1 cellular context compared by ENCODE assay signal in the genomic region with DNA sequence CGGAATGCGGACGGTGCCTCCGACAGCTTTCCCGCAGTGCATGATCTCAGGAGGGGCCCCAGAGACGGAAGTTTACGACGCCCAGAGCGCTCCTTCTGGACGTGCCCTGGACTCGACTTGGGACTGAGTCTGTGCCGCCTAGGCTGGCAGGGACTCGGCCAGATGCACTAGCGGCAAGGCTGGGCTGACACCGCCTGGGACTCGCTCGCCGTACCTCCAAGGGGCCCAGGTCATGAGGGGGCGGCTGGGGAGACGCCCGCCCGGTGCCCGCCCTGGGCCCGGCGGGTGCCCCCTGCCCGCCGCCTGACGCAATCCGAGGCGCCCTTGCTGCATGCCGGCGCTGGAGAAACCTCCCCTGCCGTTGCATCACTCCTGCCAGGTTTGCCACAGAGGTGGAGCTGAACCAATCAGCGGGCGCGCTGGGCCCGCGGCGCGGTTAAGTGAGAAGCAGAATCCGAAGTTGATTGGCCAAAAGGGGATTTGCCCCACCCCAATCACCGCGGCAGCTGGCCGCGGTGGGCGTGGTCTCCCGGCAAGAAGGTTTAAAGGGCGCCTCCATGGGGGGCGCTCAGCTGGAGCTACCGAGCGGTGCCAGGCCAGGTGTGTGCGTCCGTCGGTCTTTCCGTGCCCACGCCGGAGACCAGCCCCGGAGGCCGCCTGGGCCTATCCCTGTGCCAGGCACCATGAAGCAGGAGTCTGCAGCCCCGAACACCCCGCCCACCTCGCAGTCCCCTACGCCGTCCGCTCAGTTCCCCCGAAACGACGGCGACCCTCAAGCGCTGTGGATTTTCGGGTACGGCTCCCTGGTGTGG.
TF ChIP-seq lines count a peak whose summit lies in the region.

A gene with protein sequence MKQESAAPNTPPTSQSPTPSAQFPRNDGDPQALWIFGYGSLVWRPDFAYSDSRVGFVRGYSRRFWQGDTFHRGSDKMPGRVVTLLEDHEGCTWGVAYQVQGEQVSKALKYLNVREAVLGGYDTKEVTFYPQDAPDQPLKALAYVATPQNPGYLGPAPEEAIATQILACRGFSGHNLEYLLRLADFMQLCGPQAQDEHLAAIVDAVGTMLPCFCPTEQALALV (plus strand): TSS at position 571 of the 812 bp plus-strand sequence. CDS start 113 bp downstream, at position 684.

TF ChIP-seq in GM12878, 131 proteins besides CTCF, POLR2A, EP300 and RAD21 (continued from another document):
- TF ChIP-seq POLR2AphosphoS5 (IDR thresholded peaks at IDR 0.05; ENCODE audit: low read length) (peak; percentile 44; the same call in 1 of the 2 replicates), CHD2 (IDR thresholded peaks at IDR 0.05; ENCODE audit: borderline replicate concordance, low read depth, low read length) (peak; percentile 63), EED (IDR thresholded peaks at IDR 0.05; ENCODE audit: low read depth) (no peak), RELA (IDR thresholded peaks at IDR 0.05; ENCODE audit: borderline replicate concordance, partially characterized antibody) (no peak), CBX3 (IDR thresholded peaks at IDR 0.05; ENCODE audit: borderline replicate concordance, low read depth) (no peak), RFX5 (IDR thresholded peaks at IDR 0.05; ENCODE audit: low read depth, low read length) (peak; percentile 85), CHD4 (IDR thresholded peaks at IDR 0.05) (no peak), LARP7 (IDR thresholded peaks at IDR 0.05) (0 out of 2 replicates have a peak, but pooled peaks have one; percentile 32), TCF3 (IDR thresholded peaks at IDR 0.05; ENCODE audit: borderline replicate concordance, insufficient read depth, low read depth, low read length) (peak; percentile 44; the same call in 1 of the 2 replicates), CREB1 (IDR thresholded peaks at IDR 0.05; ENCODE audit: low read depth) (peak; percentile 66; the same call in 1 of the 2 replicates), MYC (IDR thresholded peaks at IDR 0.05; ENCODE audit: insufficient read depth, insufficient read length, insufficient replicate concordance, low read length, severe bottlenecking) (no peak), EGR1 (IDR thresholded peaks at IDR 0.05; ENCODE audit: borderline replicate concordance in 1 of 2, low read depth in 2 of 2, low read length in 2 of 2) (peak in 1 of 2 experiments; percentile 50; a peak in 1 of 3 replicates), SIN3A (IDR thresholded peaks at IDR 0.05; ENCODE audit: low read depth, low read length) (0 out of 2 replicates have a peak, but pooled peaks have one; percentile 31), IKZF1 (conservative IDR thresholded peaks at IDR 0.05) (peak; percentile 40; the same call in 1 of the 2 replicates), GATAD2B (conservative IDR thresholded peaks at IDR 0.05; ENCODE audit: low read depth) (peak; percentile 66), NR2F1 (conservative IDR thresholded peaks at IDR 0.05) (peak; percentile 32; the same call in 1 of the 2 replicates), HCFC1 (IDR thresholded peaks at IDR 0.05; ENCODE audit: low read length) (no peak), RUNX3 (IDR thresholded peaks at IDR 0.05; ENCODE audit: low read length) (peak; percentile 53), NFYA (IDR thresholded peaks at IDR 0.05; ENCODE audit: borderline replicate concordance, low read depth, low read length) (no peak), BRCA1 (IDR thresholded peaks at IDR 0.05; ENCODE audit: low read depth, low read length) (no peak), TARDBP (IDR thresholded peaks at IDR 0.05; ENCODE audit: borderline replicate concordance) (no peak), TCF12 (IDR thresholded peaks at IDR 0.05; ENCODE audit: low read depth, low read length) (peak; percentile 29; the same call in 1 of the 2 replicates), DPF2 (IDR thresholded peaks at IDR 0.05) (0 out of 2 replicates have a peak, but pooled peaks have one; percentile 33), SP1 (IDR thresholded peaks at IDR 0.05; ENCODE audit: low read depth, low read length) (peak; percentile 74), CEBPB (IDR thresholded peaks at IDR 0.05; ENCODE audit: borderline replicate concordance in 1 of 2, low read depth in 2 of 2, low read length in 2 of 2) (peak in 1 of 2 experiments; percentile 96; a peak in 2 of 4 replicates), FOS (IDR thresholded peaks at IDR 0.05; ENCODE audit: borderline replicate concordance, extremely low read depth, insufficient read length) (peak; percentile 6)
- TF ChIP-seq, protein P1, sequence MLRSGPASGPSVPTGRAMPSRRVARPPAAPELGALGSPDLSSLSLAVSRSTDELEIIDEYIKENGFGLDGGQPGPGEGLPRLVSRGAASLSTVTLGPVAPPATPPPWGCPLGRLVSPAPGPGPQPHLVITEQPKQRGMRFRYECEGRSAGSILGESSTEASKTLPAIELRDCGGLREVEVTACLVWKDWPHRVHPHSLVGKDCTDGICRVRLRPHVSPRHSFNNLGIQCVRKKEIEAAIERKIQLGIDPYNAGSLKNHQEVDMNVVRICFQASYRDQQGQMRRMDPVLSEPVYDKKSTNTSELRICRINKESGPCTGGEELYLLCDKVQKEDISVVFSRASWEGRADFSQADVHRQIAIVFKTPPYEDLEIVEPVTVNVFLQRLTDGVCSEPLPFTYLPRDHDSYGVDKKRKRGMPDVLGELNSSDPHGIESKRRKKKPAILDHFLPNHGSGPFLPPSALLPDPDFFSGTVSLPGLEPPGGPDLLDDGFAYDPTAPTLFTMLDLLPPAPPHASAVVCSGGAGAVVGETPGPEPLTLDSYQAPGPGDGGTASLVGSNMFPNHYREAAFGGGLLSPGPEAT (IDR thresholded peaks at IDR 0.05; ENCODE audit: low read depth): no peak
- TF ChIP-seq, protein P2, sequence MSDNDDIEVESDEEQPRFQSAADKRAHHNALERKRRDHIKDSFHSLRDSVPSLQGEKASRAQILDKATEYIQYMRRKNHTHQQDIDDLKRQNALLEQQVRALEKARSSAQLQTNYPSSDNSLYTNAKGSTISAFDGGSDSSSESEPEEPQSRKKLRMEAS (IDR thresholded peaks at IDR 0.05; ENCODE audit: low read depth, low read length): peak; percentile 48
- TF ChIP-seq, protein P3, sequence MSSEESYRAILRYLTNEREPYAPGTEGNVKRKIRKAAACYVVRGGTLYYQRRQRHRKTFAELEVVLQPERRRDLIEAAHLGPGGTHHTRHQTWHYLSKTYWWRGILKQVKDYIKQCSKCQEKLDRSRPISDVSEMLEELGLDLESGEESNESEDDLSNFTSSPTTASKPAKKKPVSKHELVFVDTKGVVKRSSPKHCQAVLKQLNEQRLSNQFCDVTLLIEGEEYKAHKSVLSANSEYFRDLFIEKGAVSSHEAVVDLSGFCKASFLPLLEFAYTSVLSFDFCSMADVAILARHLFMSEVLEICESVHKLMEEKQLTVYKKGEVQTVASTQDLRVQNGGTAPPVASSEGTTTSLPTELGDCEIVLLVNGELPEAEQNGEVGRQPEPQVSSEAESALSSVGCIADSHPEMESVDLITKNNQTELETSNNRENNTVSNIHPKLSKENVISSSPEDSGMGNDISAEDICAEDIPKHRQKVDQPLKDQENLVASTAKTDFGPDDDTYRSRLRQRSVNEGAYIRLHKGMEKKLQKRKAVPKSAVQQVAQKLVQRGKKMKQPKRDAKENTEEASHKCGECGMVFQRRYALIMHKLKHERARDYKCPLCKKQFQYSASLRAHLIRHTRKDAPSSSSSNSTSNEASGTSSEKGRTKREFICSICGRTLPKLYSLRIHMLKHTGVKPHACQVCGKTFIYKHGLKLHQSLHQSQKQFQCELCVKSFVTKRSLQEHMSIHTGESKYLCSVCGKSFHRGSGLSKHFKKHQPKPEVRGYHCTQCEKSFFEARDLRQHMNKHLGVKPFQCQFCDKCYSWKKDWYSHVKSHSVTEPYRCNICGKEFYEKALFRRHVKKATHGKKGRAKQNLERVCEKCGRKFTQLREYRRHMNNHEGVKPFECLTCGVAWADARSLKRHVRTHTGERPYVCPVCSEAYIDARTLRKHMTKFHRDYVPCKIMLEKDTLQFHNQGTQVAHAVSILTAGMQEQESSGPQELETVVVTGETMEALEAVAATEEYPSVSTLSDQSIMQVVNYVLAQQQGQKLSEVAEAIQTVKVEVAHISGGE (CRISPR knock-in tag; IDR thresholded peaks at IDR 0.05): no peak
- TF ChIP-seq, protein P4, sequence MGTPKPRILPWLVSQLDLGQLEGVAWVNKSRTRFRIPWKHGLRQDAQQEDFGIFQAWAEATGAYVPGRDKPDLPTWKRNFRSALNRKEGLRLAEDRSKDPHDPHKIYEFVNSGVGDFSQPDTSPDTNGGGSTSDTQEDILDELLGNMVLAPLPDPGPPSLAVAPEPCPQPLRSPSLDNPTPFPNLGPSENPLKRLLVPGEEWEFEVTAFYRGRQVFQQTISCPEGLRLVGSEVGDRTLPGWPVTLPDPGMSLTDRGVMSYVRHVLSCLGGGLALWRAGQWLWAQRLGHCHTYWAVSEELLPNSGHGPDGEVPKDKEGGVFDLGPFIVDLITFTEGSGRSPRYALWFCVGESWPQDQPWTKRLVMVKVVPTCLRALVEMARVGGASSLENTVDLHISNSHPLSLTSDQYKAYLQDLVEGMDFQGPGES (IDR thresholded peaks at IDR 0.05): 0 out of 2 replicates have a peak, but pooled peaks have one; percentile 36
- TF ChIP-seq, protein P5, sequence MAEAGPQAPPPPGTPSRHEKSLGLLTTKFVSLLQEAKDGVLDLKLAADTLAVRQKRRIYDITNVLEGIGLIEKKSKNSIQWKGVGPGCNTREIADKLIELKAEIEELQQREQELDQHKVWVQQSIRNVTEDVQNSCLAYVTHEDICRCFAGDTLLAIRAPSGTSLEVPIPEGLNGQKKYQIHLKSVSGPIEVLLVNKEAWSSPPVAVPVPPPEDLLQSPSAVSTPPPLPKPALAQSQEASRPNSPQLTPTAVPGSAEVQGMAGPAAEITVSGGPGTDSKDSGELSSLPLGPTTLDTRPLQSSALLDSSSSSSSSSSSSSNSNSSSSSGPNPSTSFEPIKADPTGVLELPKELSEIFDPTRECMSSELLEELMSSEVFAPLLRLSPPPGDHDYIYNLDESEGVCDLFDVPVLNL (IDR thresholded peaks at IDR 0.05; ENCODE audit: low read depth, low read length): peak; percentile 74
- TF ChIP-seq, protein P6, sequence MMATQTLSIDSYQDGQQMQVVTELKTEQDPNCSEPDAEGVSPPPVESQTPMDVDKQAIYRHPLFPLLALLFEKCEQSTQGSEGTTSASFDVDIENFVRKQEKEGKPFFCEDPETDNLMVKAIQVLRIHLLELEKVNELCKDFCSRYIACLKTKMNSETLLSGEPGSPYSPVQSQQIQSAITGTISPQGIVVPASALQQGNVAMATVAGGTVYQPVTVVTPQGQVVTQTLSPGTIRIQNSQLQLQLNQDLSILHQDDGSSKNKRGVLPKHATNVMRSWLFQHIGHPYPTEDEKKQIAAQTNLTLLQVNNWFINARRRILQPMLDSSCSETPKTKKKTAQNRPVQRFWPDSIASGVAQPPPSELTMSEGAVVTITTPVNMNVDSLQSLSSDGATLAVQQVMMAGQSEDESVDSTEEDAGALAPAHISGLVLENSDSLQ (IDR thresholded peaks at IDR 0.05): peak; percentile 78
